In the genomic region with DNA sequence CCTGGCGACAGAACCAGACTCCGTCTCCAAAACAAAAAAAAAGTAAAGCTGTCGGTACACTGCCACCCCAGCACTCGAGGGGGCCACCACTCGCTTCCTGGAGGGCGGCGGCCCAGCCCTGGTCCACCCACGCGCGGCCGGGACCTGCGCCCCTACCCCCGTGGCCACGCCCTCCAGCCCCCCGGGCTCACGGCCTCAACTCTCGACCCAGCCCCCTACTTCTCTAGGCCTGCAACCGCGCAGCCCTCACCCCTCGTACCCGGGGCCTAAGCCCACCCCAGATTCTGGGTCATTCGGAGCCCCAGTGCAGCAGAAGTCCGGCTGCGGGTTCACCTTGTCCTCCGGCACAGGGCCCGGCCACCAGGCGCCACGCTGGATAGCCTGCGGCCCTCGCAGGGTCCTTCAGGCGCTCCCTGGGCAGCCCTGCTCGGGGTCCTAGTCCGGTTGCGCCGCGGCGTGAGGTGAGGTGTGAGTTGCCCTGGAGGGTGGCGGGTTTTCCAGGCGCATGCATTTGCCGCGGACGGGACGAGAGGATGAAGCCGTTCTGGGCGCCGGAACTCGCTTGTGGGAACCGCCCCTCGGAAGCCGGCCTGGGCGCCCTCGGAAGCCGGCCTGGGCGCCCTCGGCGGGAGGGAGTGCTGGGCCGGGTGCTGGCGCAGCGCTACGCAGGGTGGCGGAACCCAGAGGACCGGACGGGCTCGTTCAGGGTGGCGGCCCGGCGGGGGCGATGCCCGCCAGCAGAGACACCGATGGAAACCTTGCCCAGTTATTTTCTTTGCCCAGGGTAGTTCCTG, we compare ENCODE assay signal across 8 cellular contexts. TPM values are rescaled to one million over a fixed set of nuclear protein-coding genes. Genes with fewer than 3 reads are reported as not detected.
DNase-seq lines count a peak whose midpoint lies in the region; ATAC-seq and TF ChIP-seq lines count a peak whose summit lies in the region.

TSS of gene NME6 (minus strand) at position 348 of the 794 bp plus-strand sequence.

- no peaks in the 10 kb centered on the region for H3K9me3 ChIP-seq in liver (ENCODE audit: control insufficient read depth in 4 of 4, low read length in 3 of 4)

- H3K27ac ChIP-seq in liver (ENCODE audit: low read depth in 1 of 2, low read length in 2 of 2) = peak within 1 kb of the TSS; percentile 87 to 90

- TF ChIP-seq RAD21 in liver (IDR thresholded peaks at IDR 0.05) = peak; percentile 7 to 15

- peak within 1 kb of the TSS; percentile 32 to 53 for H3K9ac ChIP-seq in liver (ENCODE audit: low read depth in 1 of 2, low read length in 2 of 2)

- H3K4me1 ChIP-seq in liver (ENCODE audit: control insufficient read depth in 4 of 4, insufficient read depth in 4 of 4, low read length in 3 of 4) = peaks cover 0 to 18% (median 6%) of the 10 kb centered on the region in 4 donors

- CTCF ChIA-PET in BJ (lab: Yijun Ruan, JAX) = interaction anchor here (0.6 to 3.9 kb wide), 2 partner anchors 11 to 135 kb away, joined by 3 to 14 read pairs; no protein-coding TSS in a partner anchor

- peak; percentile 72 for ATAC-seq in GM19372 (IDR thresholded peaks at IDR 0.05; ENCODE audit: low read depth, unreplicated experiment)
- peak; percentile 72 for ATAC-seq in HG03571 (IDR thresholded peaks at IDR 0.05; ENCODE audit: unreplicated experiment)

- WGBS in liver = under 1% methylated on average over 70 of the region's 70 CpGs

- POLR2A ChIA-PET in BJ (lab: Charles Lee) = no interaction called here

- H3K36me3 ChIP-seq in BJ (ENCODE audit: control insufficient read depth, insufficient read depth, low read length) (peaks cover 8% of the 10 kb centered on the region; the same call in 1 of the 2 replicates), liver (ENCODE audit: control insufficient read depth in 4 of 4, insufficient read depth in 3 of 4, low read depth in 1 of 4, low read length in 3 of 4) (peaks cover 0 to 16% (median 8%) of the 10 kb centered on the region in 4 donors)

- TF ChIP-seq CTCF in BJ (IDR thresholded peaks at IDR 0.05; ENCODE audit: insufficient read depth, low read depth, low read length) = no peak
- no peak for TF ChIP-seq CTCF in liver (IDR thresholded peaks at IDR 0.05; ENCODE audit: low read depth, low read length, missing input control)

- DNase-seq in BJ (ENCODE audit: low read depth) = peak; percentile 37
- DNase-seq in NCI-H82 (lab: John Stamatoyannopoulos, UW) = peak; percentile 89
- peak; percentile 96 for DNase-seq in activated CD4-positive, alpha-beta T cell treated with anti-CD3 and anti-CD28 coated beads, Interleukin-2, amount 50 U/mL, for 48 hours
- DNase-seq in dermis blood vessel endothelial cell = peak; percentile 93
- peak; percentile 94 for DNase-seq in stimulated activated CD4-positive, alpha-beta T cell treated with anti-CD3 and anti-CD28 coated beads, Interleukin-4, amount 100 ng/mL, for 1 hour

- H3K27me3 ChIP-seq in BJ (ENCODE audit: control insufficient read depth, insufficient read depth, low read length) = no peaks in the 10 kb centered on the region; the same call in 1 of the 2 replicates
- H3K27me3 ChIP-seq in liver (ENCODE audit: control insufficient read depth in 4 of 4, insufficient read depth in 4 of 4, low read length in 3 of 4) = no peaks in the 10 kb centered on the region

- H3K4me3 ChIP-seq in BJ (ENCODE audit: low read depth, low read length) = peak within 1 kb of the TSS; percentile 93
- peak within 1 kb of the TSS; percentile 66 to 91 (median 83) for H3K4me3 ChIP-seq in liver (ENCODE audit: low read depth in 1 of 3, low read length in 3 of 3)

TF ChIP-seq in liver, 16 proteins besides CTCF, POLR2A, EP300 and RAD21:
- peak; percentile 42 for TF ChIP-seq TAF1 (conservative IDR thresholded peaks at IDR 0.05)
- TF ChIP-seq FOXA1 (IDR thresholded peaks at IDR 0.05) = peak; percentile 11
- TF ChIP-seq RXRA (IDR thresholded peaks at IDR 0.05) = peak in 1 of 2 donors; percentile 30
- no peak for TF ChIP-seq ATF3 (IDR thresholded peaks at IDR 0.05)
- no peak for TF ChIP-seq FOXA2 (IDR thresholded peaks at IDR 0.05)
- TF ChIP-seq REST (IDR thresholded peaks at IDR 0.05) = peak; percentile 59
- TF ChIP-seq JUND (IDR thresholded peaks at IDR 0.05) = no peak
- TF ChIP-seq EGR1 (IDR thresholded peaks at IDR 0.05; ENCODE audit: low read depth in 2 of 2) = peak in 1 of 2 donors; percentile 27
- no peak for TF ChIP-seq HNF4G (IDR thresholded peaks at IDR 0.05)
- TF ChIP-seq, protein P1, sequence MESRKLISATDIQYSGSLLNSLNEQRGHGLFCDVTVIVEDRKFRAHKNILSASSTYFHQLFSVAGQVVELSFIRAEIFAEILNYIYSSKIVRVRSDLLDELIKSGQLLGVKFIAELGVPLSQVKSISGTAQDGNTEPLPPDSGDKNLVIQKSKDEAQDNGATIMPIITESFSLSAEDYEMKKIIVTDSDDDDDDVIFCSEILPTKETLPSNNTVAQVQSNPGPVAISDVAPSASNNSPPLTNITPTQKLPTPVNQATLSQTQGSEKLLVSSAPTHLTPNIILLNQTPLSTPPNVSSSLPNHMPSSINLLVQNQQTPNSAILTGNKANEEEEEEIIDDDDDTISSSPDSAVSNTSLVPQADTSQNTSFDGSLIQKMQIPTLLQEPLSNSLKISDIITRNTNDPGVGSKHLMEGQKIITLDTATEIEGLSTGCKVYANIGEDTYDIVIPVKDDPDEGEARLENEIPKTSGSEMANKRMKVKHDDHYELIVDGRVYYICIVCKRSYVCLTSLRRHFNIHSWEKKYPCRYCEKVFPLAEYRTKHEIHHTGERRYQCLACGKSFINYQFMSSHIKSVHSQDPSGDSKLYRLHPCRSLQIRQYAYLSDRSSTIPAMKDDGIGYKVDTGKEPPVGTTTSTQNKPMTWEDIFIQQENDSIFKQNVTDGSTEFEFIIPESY (IDR thresholded peaks at IDR 0.05) = peak; percentile 49
- TF ChIP-seq SP1 (IDR thresholded peaks at IDR 0.05) = peak; percentile 48
- TF ChIP-seq MAX (IDR thresholded peaks at IDR 0.05) = peak; percentile 76
- no peak for TF ChIP-seq NR2F2 (IDR thresholded peaks at IDR 0.05)
- peak; percentile 65 for TF ChIP-seq YY1 (IDR thresholded peaks at IDR 0.05)
- no peak for TF ChIP-seq HNF4A (conservative IDR thresholded peaks at IDR 0.05)
- TF ChIP-seq GABPA (IDR thresholded peaks at IDR 0.05 in 1 of 2, conservative IDR thresholded peaks at IDR 0.05 in 1 of 2) = peak in 1 of 2 donors; percentile 78

RNA-seq across cellular contexts. Expression of gene NME6, which starts in this region (rescaled TPM):
- 26.5 and 43.6 TPM in 2 replicates for polyA plus RNA-seq in BJ (2011; rRNA removed)
- polyA minus RNA-seq in BJ (2011; rRNA and poly(A)+ RNA removed) = 16.5 and 25.4 TPM in 2 replicates
- total RNA-seq in dermis blood vessel endothelial cell = 33.9 and 36.2 TPM in 2 replicates
- 10 to 100 TPM in 1 of 2 donors, 1 to 10 TPM in 1; 8.8 to 11.7 TPM for total RNA-seq in liver
- polyA plus RNA-seq in liver = 10 to 100 TPM; 10.6 to 13.4 TPM

Comparison
In these comparisons a context has a peak if more than half of its experiments do, and no peak if none do; other contexts are left out.
1. Peak in every context shown above with its lines: DNase-seq, ATAC-seq, H3K4me3 ChIP-seq and H3K27ac ChIP-seq.
2. DNase-seq: peak in every context shown above with its lines; median percentile 96 in activated CD4-positive, alpha-beta T cell treated with anti-CD3 and anti-CD28 coated beads, Interleukin-2, amount 50 U/mL, for 48 hours; 94 in stimulated activated CD4-positive, alpha-beta T cell treated with anti-CD3 and anti-CD28 coated beads, Interleukin-4, amount 100 ng/mL, for 1 hour; 93 in dermis blood vessel endothelial cell; 89 in NCI-H82; 37 in BJ.